Comparison of ENCODE assay signal across 8 cellular contexts in genomic region chr4:176277162-176277904, GRCh38. TPM values are rescaled to one million over a fixed set of nuclear protein-coding genes. Genes with fewer than 3 reads are reported as not detected.
DNase-seq lines count a peak whose midpoint lies in the region; ATAC-seq and TF ChIP-seq lines count a peak whose summit lies in the region.

No MANE protein-coding gene starts in this region.

- H3K4me3 ChIP-seq in muscle layer of colon (ENCODE audit: low read depth in 1 of 2, low read length in 2 of 2), result peak overlapping the region; percentile 32 to 46
- H3K4me3 ChIP-seq in aorta (ENCODE audit: low read length in 2 of 2), result peak overlapping the region in 1 of 2 donors; percentile 41

- H3K9me3 ChIP-seq in T-helper 17 cell (ENCODE audit: control insufficient read depth, low read length, poor library complexity, severe bottlenecking) (no peaks in the 10 kb centered on the region), muscle layer of colon (ENCODE audit: low read length) (no peaks in the 10 kb centered on the region), aorta (ENCODE audit: control insufficient read depth, low read length) (peaks cover 2% of the 10 kb centered on the region)

- H3K36me3 Mint-ChIP-seq in T-helper 17 cell (ENCODE audit: low read depth), result no peaks in the 10 kb centered on the region

- no peak for TF ChIP-seq POLR2A in erythroblast (IDR thresholded peaks at IDR 0.05; ENCODE audit: low read length)

- H3K27ac ChIP-seq in muscle layer of colon (ENCODE audit: low read depth, low read length), result no peak overlapping the region
- H3K27ac ChIP-seq in aorta (ENCODE audit: low read depth in 1 of 2, low read length in 2 of 2), result no peak overlapping the region

- H3K27me3 ChIP-seq in muscle layer of colon (ENCODE audit: control insufficient read depth in 1 of 2, insufficient read depth in 2 of 2, low read length in 2 of 2), result no peaks in the 10 kb centered on the region
- H3K27me3 ChIP-seq in aorta (ENCODE audit: control insufficient read depth in 1 of 2, insufficient read depth in 2 of 2, low read length in 1 of 2), result no peaks in the 10 kb centered on the region

- ATAC-seq in T-helper 17 cell (peak; percentile 45), aorta (ENCODE audit: low FRiP score) (peak; percentile 80)

- WGBS in aorta, 2 donors, result 56% methylated on average over 13 of the region's 13 CpGs

- no peak overlapping the region for H3K27ac Mint-ChIP-seq in T-helper 17 cell

- intact Hi-C loops in aorta (cut with DNase I), result loop anchor here (2.0 to 5.0 kb wide), 3 partner anchors 65 to 127 kb away; partner anchors contain the start of gene SPATA4 (in 1 of the 2)

- peaks cover 25% of the 10 kb centered on the region for H3K27me3 Mint-ChIP-seq in T-helper 17 cell

- peak overlapping the region; percentile 40 for H3K9ac ChIP-seq in muscle layer of colon (ENCODE audit: low read length)

- H3K4me3 Mint-ChIP-seq in T-helper 17 cell, result no peak overlapping the region

- H3K4me1 Mint-ChIP-seq in T-helper 17 cell, result no peaks in the 10 kb centered on the region

- DNase-seq in activated effector memory CD4-positive, alpha-beta T cell treated with anti-CD3 and anti-CD28 coated beads, Interleukin-2, amount 50 U/mL, for 16 hours, result peak; percentile 64
- DNase-seq in activated effector memory CD4-positive, alpha-beta T cell treated with Interleukin-2 at 50 U/mL for 16 hours, result no peak
- DNase-seq in HCEC 1CT (peak; percentile 53), MV-4-11 (lab: John Stamatoyannopoulos, UW) (peak; percentile 27), T-helper 17 cell (no peak), erythroblast (lab: John Stamatoyannopoulos, UW) (peak; percentile 3 to 16), aorta (peak; percentile 59 to 87)

- H3K4me1 ChIP-seq in muscle layer of colon (ENCODE audit: insufficient read depth, low read length) (peaks cover 21% of the 10 kb centered on the region), aorta (ENCODE audit: control insufficient read depth in 1 of 2, insufficient read depth in 2 of 2, low read length in 2 of 2) (peaks cover 0 to 3% of the 10 kb centered on the region in 2 donors)

- no peaks in the 10 kb centered on the region for H3K36me3 ChIP-seq in muscle layer of colon (ENCODE audit: insufficient read depth, low read length)
- H3K36me3 ChIP-seq in aorta (ENCODE audit: control insufficient read depth in 1 of 2, insufficient read depth in 2 of 2, low read length in 1 of 2), result no peaks in the 10 kb centered on the region

RNA-seq across cellular contexts. Expression of gene ASB5, which starts 8.3 kb away (rescaled TPM):
- total RNA-seq in T-helper 17 cell (not detected), aorta (not detected)
- polyA plus RNA-seq in aorta, result under 1 TPM in 1 of 2 donors, not detected in 1; 0.28 TPM

RNA-seq across cellular contexts. Expression of gene SPCS3, which starts 42.4 kb away (rescaled TPM):
- total RNA-seq in T-helper 17 cell (100 to 1,000 TPM; 158 to 162 TPM), aorta (100 to 1,000 TPM; 124 to 168 TPM)
- polyA plus RNA-seq in aorta, result 10 to 100 TPM; 25.2 to 28.2 TPM

Comparison
In these comparisons a context has a peak if more than half of its experiments do, and no peak if none do; other contexts are left out.
1. DNase-seq: peak in activated effector memory CD4-positive, alpha-beta T cell treated with anti-CD3 and anti-CD28 coated beads, Interleukin-2, amount 50 U/mL, for 16 hours (single experiment), HCEC 1CT (single experiment), MV-4-11 (single experiment), erythroblast (2 of 2) and aorta (2 of 2); none in activated effector memory CD4-positive, alpha-beta T cell treated with Interleukin-2 at 50 U/mL for 16 hours (single experiment) and T-helper 17 cell (0 of 3).